In the genomic region with DNA sequence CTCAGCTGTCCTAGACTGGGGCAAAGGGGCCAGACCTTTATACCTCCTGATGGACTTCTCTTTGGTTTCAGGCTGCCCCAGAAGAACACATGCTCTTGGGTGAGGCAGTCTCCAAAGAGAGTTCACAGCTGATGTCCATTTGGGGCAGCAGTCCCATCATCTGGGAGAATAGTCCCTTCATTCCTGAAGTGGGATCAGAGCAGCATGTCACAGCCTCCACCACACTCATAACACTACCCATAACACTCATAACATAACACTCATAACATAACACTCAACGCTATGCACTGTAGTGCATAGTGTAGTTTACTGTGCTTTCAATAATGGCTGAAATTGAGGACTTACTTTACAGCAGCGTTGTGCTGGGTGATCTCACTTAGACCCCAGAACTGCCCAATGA, we compare ENCODE assay signal across 18 cellular contexts. TPM values are rescaled to one million over a fixed set of nuclear protein-coding genes. Genes with fewer than 3 reads are reported as not detected.
DNase-seq lines count a peak whose midpoint lies in the region; ATAC-seq and TF ChIP-seq lines count a peak whose summit lies in the region.
"Had no signal": no experiment of that assay in that cellular context is flagged by ENCODE, and none has a peak within 500 bp of the region (broad histone marks: within the 10 kb centered on the region; RNA-seq: fewer than 3 reads in every experiment).

No MANE protein-coding gene starts in this region.

- no peak overlapping the region for H3K27ac ChIP-seq in breast epithelium
- H3K27ac ChIP-seq: right lobe of liver, SK-N-MC, tibial nerve had no signal

- intact Hi-C loops in breast epithelium (cut with DNase I; ENCODE audit: low total_unique reads), result no loop called here

- no peaks in the 10 kb centered on the region for H3K27me3 ChIP-seq in breast epithelium
- H3K27me3 ChIP-seq: right lobe of liver, tibial nerve had no signal

- no peak for TF ChIP-seq POLR2A in breast epithelium (IDR thresholded peaks at IDR 0.05)

- no peaks in the 10 kb centered on the region for H3K36me3 Mint-ChIP-seq in activated T-helper 17 cell treated with anti-CD3 and anti-CD28 coated beads, Interleukin-2, amount 50 U/mL, for 72 hours (ENCODE audit: low read depth)
- H3K36me3 Mint-ChIP-seq: activated naive CD8-positive, alpha-beta T cell had no signal

- no peaks in the 10 kb centered on the region for H3K36me3 ChIP-seq in breast epithelium
- H3K36me3 ChIP-seq: right lobe of liver, tibial nerve had no signal

- no peaks in the 10 kb centered on the region for H3K4me1 ChIP-seq in breast epithelium

- H3K4me3 ChIP-seq in breast epithelium, result no peak overlapping the region
- H3K4me3 ChIP-seq: right lobe of liver, SK-N-MC, tibial nerve had no signal

- peaks cover 6% of the 10 kb centered on the region for H3K9me3 Mint-ChIP-seq in activated T-helper 17 cell treated with anti-CD3 and anti-CD28 coated beads, Interleukin-2, amount 50 U/mL, for 72 hours

- no peak for TF ChIP-seq CTCF in breast epithelium (IDR thresholded peaks at IDR 0.05)

- peak overlapping the region; percentile 29 for H3K4me3 Mint-ChIP-seq in activated T-helper 17 cell treated with anti-CD3 and anti-CD28 coated beads, Interleukin-2, amount 50 U/mL, for 72 hours
- H3K4me3 Mint-ChIP-seq: activated naive CD8-positive, alpha-beta T cell had no signal

- peaks cover 34% of the 10 kb centered on the region for H3K4me1 Mint-ChIP-seq in activated T-helper 17 cell treated with anti-CD3 and anti-CD28 coated beads, Interleukin-2, amount 50 U/mL, for 72 hours

- H3K27ac Mint-ChIP-seq in activated T-helper 17 cell treated with anti-CD3 and anti-CD28 coated beads, Interleukin-2, amount 50 U/mL, for 72 hours, result peak overlapping the region; percentile 34
- H3K27ac Mint-ChIP-seq: activated naive CD8-positive, alpha-beta T cell had no signal

- no peak for DNase-seq in breast epithelium (ENCODE audit: low spot score in 2 of 2)
- no peak for DNase-seq in inferior parietal cortex (ENCODE audit: extremely low spot score)
- DNase-seq in DMS79 treated with DMSO at 0.1 percent for 48 hours (lab: John Stamatoyannopoulos, UW), result no peak
- DNase-seq: effector CD4-positive, alpha-beta T cell; midbrain; NCI-H2081 treated with DMSO at 0.1 percent for 48 hours; occipital lobe; PC-3; right lobe of liver; stimulated activated CD4-positive, alpha-beta T cell treated with anti-CD3 and anti-CD28 coated beads, Interleukin-2, amount 100 ng/mL, for 24 hours; stimulated activated CD8-positive, alpha-beta memory T cell treated with anti-CD3 and anti-CD28 coated beads, Interleukin-4, amount 100 ng/mL, for 48 hours had no signal

- no peaks in the 10 kb centered on the region for H3K27me3 Mint-ChIP-seq in activated T-helper 17 cell treated with anti-CD3 and anti-CD28 coated beads, Interleukin-2, amount 50 U/mL, for 72 hours
- H3K27me3 Mint-ChIP-seq: activated naive CD8-positive, alpha-beta T cell had no signal

- ATAC-seq in GM18520 (IDR thresholded peaks at IDR 0.05; ENCODE audit: unreplicated experiment), result peak; percentile 43
- ATAC-seq in GM19023 (IDR thresholded peaks at IDR 0.05; ENCODE audit: unreplicated experiment), result peak; percentile 62
- ATAC-seq in HG02885 (IDR thresholded peaks at IDR 0.05; ENCODE audit: poor library complexity, unreplicated experiment), result peak; percentile 61
- peak; percentile 92 for ATAC-seq in activated T-helper 17 cell treated with anti-CD3 and anti-CD28 coated beads, Interleukin-2, amount 50 U/mL, for 72 hours (replicated peaks)
- ATAC-seq: PC-3, right lobe of liver had no signal

- no peaks in the 10 kb centered on the region for H3K9me3 ChIP-seq in breast epithelium
- H3K9me3 ChIP-seq: right lobe of liver, tibial nerve had no signal

RNA-seq across cellular contexts. Expression of gene PLCL2, which starts 36.7 kb away (rescaled TPM):
- total RNA-seq in activated T-helper 17 cell treated with anti-CD3 and anti-CD28 coated beads, Interleukin-2, amount 50 U/mL, for 72 hours, result 10 to 100 TPM; 15.1 to 16.2 TPM
- 10 to 100 TPM in 2 of 3 donors, 1 to 10 TPM in 1; 7.8 to 21.9 (median 17.0) TPM for total RNA-seq in breast epithelium
